ENCODE assay signal across 20 cellular contexts in genomic region chr1:113543110-113543509, GRCh38.
"Had no signal": no experiment of that assay in that cellular context is flagged by ENCODE, and none has a peak within 500 bp of the region (broad histone marks: within the 10 kb centered on the region; RNA-seq: fewer than 3 reads in every experiment).

No MANE protein-coding gene starts in this region.

- H3K27ac ChIP-seq: KMS-11 had no signal

- H3K4me2 ChIP-seq: KMS-11 had no signal

- H3K9ac ChIP-seq: KMS-11 had no signal

- FAIRE-seq: HepG2, RCC 7860 had no signal

- H3K9me3 ChIP-seq: SK-N-SH had no signal

- ATAC-seq: HepG2 had no signal

- DNase-seq: IMR-90, MM.1S, NCI-H1092 treated with DMSO at 0.1 percent for 48 hours, NCI-H1436, NCI-H187, NCI-H2029, NCI-H2081 treated with DMSO at 0.1 percent for 48 hours, NCI-H2171, NCI-H226, NCI-H446, NCI-H510A, NCI-H524 treated with DMSO at 0.1 percent for 48 hours, NCI-H69, NCI-H774, RPMI8226, SK-N-SH, SW 1271 had no signal
